In genomic region chr19:41753159-41753558, GRCh38 we compare ENCODE assay signal across 8 cellular contexts. TPM values are rescaled to one million over a fixed set of nuclear protein-coding genes. Genes with fewer than 3 reads are reported as not detected.
DNase-seq lines count a peak whose midpoint lies in the region; ATAC-seq and TF ChIP-seq lines count a peak whose summit lies in the region.

No MANE protein-coding gene starts in this region.

- peak; percentile 86 for TF ChIP-seq CTCF in DND-41 (IDR thresholded peaks at IDR 0.05; ENCODE audit: borderline replicate concordance, extremely low read depth, low read length, poor library complexity, severe bottlenecking)
- peak; percentile 45 for TF ChIP-seq CTCF in LNCaP clone FGC (IDR thresholded peaks at IDR 0.05; ENCODE audit: control insufficient read depth, extremely low read depth, insufficient read depth)
- TF ChIP-seq CTCF in WERI-Rb-1 (IDR thresholded peaks at IDR 0.05; ENCODE audit: low read depth, low read length): peak; percentile 74
- peak; percentile 33 to 74 (median 66) for TF ChIP-seq CTCF in right lobe of liver (IDR thresholded peaks at IDR 0.05)
- peak in 2 of 4 experiments; percentile 25 to 63 for TF ChIP-seq CTCF in gastroesophageal sphincter (IDR thresholded peaks at IDR 0.05)

- in situ Hi-C loops in T47D (cut with HindIII; ENCODE audit: low pct_unique_long_range_greater_than_20kb, low sequenced_read_pairs): no loop called here

- no peaks in the 10 kb centered on the region for H3K79me2 ChIP-seq in DND-41 (ENCODE audit: insufficient read depth, low read length)

- peak; percentile 65 for DNase-seq in DND-41
- DNase-seq in LNCaP clone FGC (ENCODE audit: low read depth): no peak
- peak; percentile 70 for DNase-seq in WERI-Rb-1
- peak; percentile 14 to 75 for DNase-seq in T47D (ENCODE audit: low read depth in 1 of 2, low spot score in 1 of 2)
- peak in 2 of 3 donors; percentile 56 to 67 for DNase-seq in right lobe of liver
- DNase-seq in stimulated activated CD8-positive, alpha-beta memory T cell treated with anti-CD3 and anti-CD28 coated beads, Interleukin-4, amount 100 ng/mL, for 24 hours (ENCODE audit: low read depth): peak; percentile 69
- no peak for DNase-seq in foreskin melanocyte

- H3K4me2 ChIP-seq in DND-41 (ENCODE audit: insufficient read depth, low read length): no peak overlapping the region

- H3K27ac ChIP-seq in DND-41 (ENCODE audit: low read length) (no peak overlapping the region), WERI-Rb-1 (no peak overlapping the region), right lobe of liver (no peak overlapping the region), gastroesophageal sphincter (no peak overlapping the region)

- no peak for TF ChIP-seq EP300 in gastroesophageal sphincter (IDR thresholded peaks at IDR 0.05)

- no peak overlapping the region for H2AFZ ChIP-seq in DND-41 (ENCODE audit: low read depth, low read length)

- H4K20me1 ChIP-seq in DND-41 (ENCODE audit: insufficient read depth, low read length): peaks cover 2% of the 10 kb centered on the region; the same call in 1 of the 2 replicates

- H3K4me1 ChIP-seq in DND-41 (ENCODE audit: insufficient read depth, low read length) (no peaks in the 10 kb centered on the region), right lobe of liver (no peaks in the 10 kb centered on the region), gastroesophageal sphincter (no peaks in the 10 kb centered on the region)

- H3K27me3 ChIP-seq in DND-41 (ENCODE audit: insufficient read depth, low read length, poor library complexity): peaks cover 10% of the 10 kb centered on the region
- H3K27me3 ChIP-seq in WERI-Rb-1 (ENCODE audit: insufficient read depth, low read depth, severe bottlenecking): peaks cover 40% of the 10 kb centered on the region
- no peaks in the 10 kb centered on the region for H3K27me3 ChIP-seq in right lobe of liver
- H3K27me3 ChIP-seq in gastroesophageal sphincter: peaks cover 44% of the 10 kb centered on the region

- H3K9ac ChIP-seq in DND-41 (ENCODE audit: low read depth, low read length): no peak overlapping the region

- ATAC-seq in DND-41 (ENCODE audit: insufficient read depth, low read depth) (peak; percentile 74; the same call in 2 of the 3 replicates), right lobe of liver (peak; percentile 37 to 70 (median 63)), gastroesophageal sphincter (no peak)

- no peaks in the 10 kb centered on the region for H3K9me3 ChIP-seq in DND-41 (ENCODE audit: insufficient read depth, low read length, severe bottlenecking)
- H3K9me3 ChIP-seq in WERI-Rb-1 (ENCODE audit: severe bottlenecking): no peaks in the 10 kb centered on the region
- H3K9me3 ChIP-seq in right lobe of liver: no peaks in the 10 kb centered on the region
- H3K9me3 ChIP-seq in gastroesophageal sphincter: no peaks in the 10 kb centered on the region

- WGBS in right lobe of liver (ENCODE audit: insufficient coverage, low coverage, low lambda C conversion rate, missing lambda C conversion rate): 7% methylated on average over 12 of the region's 12 CpGs
- 4% methylated on average over 10 to 12 of the region's 12 CpGs for WGBS in gastroesophageal sphincter (ENCODE audit: low coverage in 1 of 2), 2 donors

- H3K4me3 ChIP-seq in DND-41 (ENCODE audit: low read depth in 1 of 2, low read length in 2 of 2) (no peak overlapping the region), LNCaP clone FGC (ENCODE audit: low read depth, low read length) (no peak overlapping the region), WERI-Rb-1 (ENCODE audit: low read depth, low read length) (no peak overlapping the region), right lobe of liver (no peak overlapping the region), gastroesophageal sphincter (no peak overlapping the region)

- TF ChIP-seq POLR2A in right lobe of liver (IDR thresholded peaks at IDR 0.05): no peak
- TF ChIP-seq POLR2A in gastroesophageal sphincter (IDR thresholded peaks at IDR 0.05): no peak

- intact Hi-C loops in right lobe of liver (cut with DNase I): no loop called here

- H3K36me3 ChIP-seq in DND-41 (ENCODE audit: insufficient read depth, low read length) (no peaks in the 10 kb centered on the region), WERI-Rb-1 (no peaks in the 10 kb centered on the region), right lobe of liver (no peaks in the 10 kb centered on the region), gastroesophageal sphincter (no peaks in the 10 kb centered on the region)

RNA-seq across cellular contexts. Expression of gene CEACAM6, which starts 2.2 kb away (rescaled TPM):
- under 1 TPM in 4 of 6 experiments, not detected in 2; 0.18 to 0.44 (median 0.23) TPM for total RNA-seq in right lobe of liver
- total RNA-seq in gastroesophageal sphincter: 10 to 100 TPM in 1 of 4 donors, under 1 TPM in 1, not detected in 2; 0.78 to 30.2 TPM

RNA-seq across cellular contexts. Expression of gene CEACAM3, which starts 43.2 kb away (rescaled TPM):
- total RNA-seq in right lobe of liver (under 1 TPM; 0.42 to 0.73 (median 0.51) TPM), gastroesophageal sphincter (1 to 10 TPM in 1 of 4 donors, under 1 TPM in 1, not detected in 2; 0.54 to 1.6 TPM)

RNA-seq across cellular contexts. Expression of gene CEACAM5, which starts 44.7 kb away (rescaled TPM):
- total RNA-seq in right lobe of liver (not detected), gastroesophageal sphincter (10 to 100 TPM in 1 of 4 donors, under 1 TPM in 2, not detected in 1; 0.31 to 13.9 (median 0.31) TPM)

Comparison
In these comparisons a context has a peak if more than half of its experiments do, and no peak if none do; other contexts are left out.
1. DNase-seq: peak in DND-41 (single experiment), WERI-Rb-1 (single experiment), T47D (2 of 2), right lobe of liver (2 of 3) and stimulated activated CD8-positive, alpha-beta memory T cell treated with anti-CD3 and anti-CD28 coated beads, Interleukin-4, amount 100 ng/mL, for 24 hours (single experiment); none in LNCaP clone FGC (single experiment) and foreskin melanocyte (single experiment).